In the genomic region with DNA sequence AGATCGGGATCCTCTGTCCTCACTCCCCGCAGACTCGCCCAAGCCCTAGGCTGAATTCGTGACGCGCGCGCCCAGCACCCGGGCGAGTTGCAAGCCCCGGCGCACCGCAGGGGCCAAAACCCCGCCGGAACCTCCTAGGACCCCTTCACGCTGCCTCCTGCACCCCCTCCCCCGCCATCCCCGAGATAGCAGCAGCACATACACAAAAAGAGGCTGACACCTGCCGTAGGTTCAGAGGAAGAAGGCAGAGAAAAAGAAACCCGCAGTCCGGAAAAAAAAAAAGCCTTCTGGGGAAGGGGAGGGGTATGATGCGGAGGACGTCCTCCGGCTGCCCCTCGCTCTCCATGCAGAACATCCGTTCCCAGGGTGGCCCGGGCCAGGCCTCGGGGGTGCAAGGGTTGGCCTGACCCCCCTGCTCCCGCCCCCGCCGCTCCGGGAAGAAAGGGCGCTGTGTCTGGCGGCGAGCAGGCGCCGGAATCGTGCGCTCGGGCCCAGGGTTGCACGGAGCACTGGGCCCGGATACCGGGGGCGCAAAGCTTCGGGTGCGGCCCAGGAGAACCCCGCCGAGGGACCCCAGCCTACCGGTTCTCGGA, we compare ENCODE assay signal across 9 cellular contexts. TPM values are rescaled to one million over a fixed set of nuclear protein-coding genes. Genes with fewer than 3 reads are reported as not detected.
A peak's percentile ranks its signal among the peaks of the same experiment; 100 is the strongest.
DNase-seq lines count a peak whose midpoint lies in the region; ATAC-seq and TF ChIP-seq lines count a peak whose summit lies in the region.
"Had no signal": no experiment of that assay in that cellular context is flagged by ENCODE, and none has a peak within 500 bp of the region (broad histone marks: within the 10 kb centered on the region; RNA-seq: fewer than 3 reads in every experiment).

No MANE protein-coding gene starts in this region.

- H3K4me3 ChIP-seq in endodermal cell (ENCODE audit: low read length): peak overlapping the region; percentile 82
- peak overlapping the region; percentile 21 to 72 for H3K4me3 ChIP-seq in muscle layer of duodenum (ENCODE audit: low read depth in 1 of 2, low read length in 2 of 2)
- peak overlapping the region; percentile 9 to 13 for H3K4me3 ChIP-seq in aorta (ENCODE audit: low read length in 2 of 2)

- no peaks in the 10 kb centered on the region for H3K36me3 ChIP-seq in endodermal cell (ENCODE audit: control insufficient read depth, insufficient read depth, low read length)
- no peaks in the 10 kb centered on the region for H3K36me3 ChIP-seq in muscle layer of duodenum (ENCODE audit: control insufficient read depth in 1 of 2, insufficient read depth in 2 of 2, low read length in 2 of 2)
- no peaks in the 10 kb centered on the region for H3K36me3 ChIP-seq in aorta (ENCODE audit: control insufficient read depth in 1 of 2, insufficient read depth in 2 of 2, low read length in 1 of 2)

- H3K27me3 ChIP-seq in endodermal cell (ENCODE audit: control insufficient read depth, insufficient read depth, low read length, poor library complexity, severe bottlenecking) (no peaks in the 10 kb centered on the region), muscle layer of duodenum (ENCODE audit: low read depth, low read length) (no peaks in the 10 kb centered on the region), aorta (ENCODE audit: control insufficient read depth in 1 of 2, insufficient read depth in 2 of 2, low read length in 1 of 2) (no peaks in the 10 kb centered on the region)

- intact Hi-C loops in aorta (cut with DNase I): no loop called here

- peaks cover 36% of the 10 kb centered on the region for H3K27me3 Mint-ChIP-seq in stimulated activated naive CD8-positive, alpha-beta T cell treated with anti-CD3 and anti-CD28 coated beads, Interleukin-15, Interleukin-2, amounts not matched to agents 100 ng/mL and 50 ng/mL, for 24 hours
- peaks cover 34% of the 10 kb centered on the region for H3K27me3 Mint-ChIP-seq in endodermal cell (ENCODE audit: insufficient read depth)

- H3K4me1 ChIP-seq in endodermal cell (ENCODE audit: control insufficient read depth, insufficient read depth, low read length) (no peaks in the 10 kb centered on the region), muscle layer of duodenum (ENCODE audit: control insufficient read depth in 1 of 2, insufficient read depth in 2 of 2, low read length in 2 of 2) (peaks cover 0 to 10% of the 10 kb centered on the region in 2 donors), aorta (ENCODE audit: control insufficient read depth in 1 of 2, insufficient read depth in 2 of 2, low read length in 2 of 2) (no peaks in the 10 kb centered on the region)

- H3K27ac Mint-ChIP-seq in stimulated activated naive CD8-positive, alpha-beta T cell treated with anti-CD3 and anti-CD28 coated beads, Interleukin-15, Interleukin-2, amounts not matched to agents 100 ng/mL and 50 ng/mL, for 24 hours: no peak overlapping the region
- H3K27ac Mint-ChIP-seq in endodermal cell: peak overlapping the region; percentile 84

- no peak for ATAC-seq in stimulated activated naive CD8-positive, alpha-beta T cell treated with anti-CD3 and anti-CD28 coated beads, Interleukin-15, Interleukin-2, amounts not matched to agents 100 U/mL and 50 U/mL, for 24 hours
- ATAC-seq in aorta (ENCODE audit: low FRiP score) (peak; percentile 29), GM21619 (IDR thresholded peaks at IDR 0.05; ENCODE audit: unreplicated experiment) (no peak), GM18907 (IDR thresholded peaks at IDR 0.05; ENCODE audit: unreplicated experiment) (no peak)

- H3K4me3 Mint-ChIP-seq in stimulated activated naive CD8-positive, alpha-beta T cell treated with anti-CD3 and anti-CD28 coated beads, Interleukin-15, Interleukin-2, amounts not matched to agents 100 ng/mL and 50 ng/mL, for 24 hours: peak overlapping the region; percentile 7
- H3K4me3 Mint-ChIP-seq in endodermal cell: peak overlapping the region; percentile 86

- H3K36me3 Mint-ChIP-seq in stimulated activated naive CD8-positive, alpha-beta T cell treated with anti-CD3 and anti-CD28 coated beads, Interleukin-15, Interleukin-2, amounts not matched to agents 100 ng/mL and 50 ng/mL, for 24 hours (ENCODE audit: low read depth): no peaks in the 10 kb centered on the region
- no peaks in the 10 kb centered on the region for H3K36me3 Mint-ChIP-seq in endodermal cell (ENCODE audit: low read depth)

- H3K9me3 Mint-ChIP-seq in stimulated activated naive CD8-positive, alpha-beta T cell treated with anti-CD3 and anti-CD28 coated beads, Interleukin-15, Interleukin-2, amounts not matched to agents 100 ng/mL and 50 ng/mL, for 24 hours: no peaks in the 10 kb centered on the region
- no peaks in the 10 kb centered on the region for H3K9me3 Mint-ChIP-seq in endodermal cell

- 0% methylated on average over 46 of the region's 50 CpGs; no CpG with 5 or more reads in 1 of the 2 experiments for WGBS in endodermal cell (ENCODE audit: insufficient coverage in 1 of 2, insufficient read length in 1 of 2), 2 experiments
- 1% methylated on average over 48 to 50 of the region's 50 CpGs for WGBS in aorta, 2 donors

- H3K27ac ChIP-seq in endodermal cell (ENCODE audit: low read depth, low read length): peak overlapping the region; percentile 57
- no peak overlapping the region for H3K27ac ChIP-seq in muscle layer of duodenum (ENCODE audit: low read length)
- no peak overlapping the region for H3K27ac ChIP-seq in aorta (ENCODE audit: low read depth in 1 of 2, low read length in 2 of 2)

- H3K4me1 Mint-ChIP-seq in stimulated activated naive CD8-positive, alpha-beta T cell treated with anti-CD3 and anti-CD28 coated beads, Interleukin-15, Interleukin-2, amounts not matched to agents 100 ng/mL and 50 ng/mL, for 24 hours (ENCODE audit: low read depth): no peaks in the 10 kb centered on the region
- H3K4me1 Mint-ChIP-seq in endodermal cell: peaks cover 30% of the 10 kb centered on the region

- DNase-seq in stimulated activated naive CD8-positive, alpha-beta T cell treated with anti-CD3 and anti-CD28 coated beads, Interleukin-15, Interleukin-2, amounts not matched to agents 100 U/mL and 50 U/mL, for 24 hours: no peak
- DNase-seq in endodermal cell (peak; percentile 82), aorta (peak in 1 of 2 donors; percentile 73), SKM-1 (lab: John Stamatoyannopoulos, UW; ENCODE audit: unreplicated experiment) (no peak)
- DNase-seq: stimulated activated CD4-positive, alpha-beta T cell treated with anti-CD3 and anti-CD28 coated beads, Interleukin-1b, Interleukin-23, amount 100 ng/mL, for 48 hours had no signal

- H3K9me3 ChIP-seq in endodermal cell (ENCODE audit: control insufficient read depth, low read length) (no peaks in the 10 kb centered on the region), muscle layer of duodenum (ENCODE audit: control insufficient read depth in 1 of 2, low read length in 2 of 2) (no peaks in the 10 kb centered on the region), aorta (ENCODE audit: control insufficient read depth, low read length) (no peaks in the 10 kb centered on the region)

- peak overlapping the region; percentile 41 for H3K9ac ChIP-seq in endodermal cell (ENCODE audit: extremely low read depth, low read length, poor library complexity, severe bottlenecking)

- TF ChIP-seq CTCF in endodermal cell (conservative IDR thresholded peaks at IDR 0.05): no peak

RNA-seq across cellular contexts. Expression of a gene that starts 2.5 kb away (rescaled TPM):
- 10 to 100 TPM; 19.2 to 76.9 TPM for total RNA-seq in endodermal cell
- 18.2 TPM for polyA plus RNA-seq in endodermal cell (2013, experiment 1 of 2)
- 15.6 TPM for polyA plus RNA-seq in endodermal cell (2013, experiment 2 of 2)
- 1 to 10 TPM; 1.6 to 2.1 TPM for total RNA-seq in aorta
- polyA plus RNA-seq in aorta: under 1 TPM; 0.13 to 0.31 TPM

Comparison
In these comparisons a context has a peak if more than half of its experiments do, and no peak if none do; other contexts are left out.
1. H3K4me3 ChIP-seq: peak in every context shown above with its lines; median percentile 82 in endodermal cell; 46 in muscle layer of duodenum; 11 in aorta.
2. RNA of a gene that starts 2.5 kb away (total RNA-seq): 19.2 to 76.9 TPM in endodermal cell; 1.6 to 2.1 TPM in aorta; every median in the first group is over 4 times any median in the second.